8 cellular contexts compared by ENCODE assay signal in the genomic region with DNA sequence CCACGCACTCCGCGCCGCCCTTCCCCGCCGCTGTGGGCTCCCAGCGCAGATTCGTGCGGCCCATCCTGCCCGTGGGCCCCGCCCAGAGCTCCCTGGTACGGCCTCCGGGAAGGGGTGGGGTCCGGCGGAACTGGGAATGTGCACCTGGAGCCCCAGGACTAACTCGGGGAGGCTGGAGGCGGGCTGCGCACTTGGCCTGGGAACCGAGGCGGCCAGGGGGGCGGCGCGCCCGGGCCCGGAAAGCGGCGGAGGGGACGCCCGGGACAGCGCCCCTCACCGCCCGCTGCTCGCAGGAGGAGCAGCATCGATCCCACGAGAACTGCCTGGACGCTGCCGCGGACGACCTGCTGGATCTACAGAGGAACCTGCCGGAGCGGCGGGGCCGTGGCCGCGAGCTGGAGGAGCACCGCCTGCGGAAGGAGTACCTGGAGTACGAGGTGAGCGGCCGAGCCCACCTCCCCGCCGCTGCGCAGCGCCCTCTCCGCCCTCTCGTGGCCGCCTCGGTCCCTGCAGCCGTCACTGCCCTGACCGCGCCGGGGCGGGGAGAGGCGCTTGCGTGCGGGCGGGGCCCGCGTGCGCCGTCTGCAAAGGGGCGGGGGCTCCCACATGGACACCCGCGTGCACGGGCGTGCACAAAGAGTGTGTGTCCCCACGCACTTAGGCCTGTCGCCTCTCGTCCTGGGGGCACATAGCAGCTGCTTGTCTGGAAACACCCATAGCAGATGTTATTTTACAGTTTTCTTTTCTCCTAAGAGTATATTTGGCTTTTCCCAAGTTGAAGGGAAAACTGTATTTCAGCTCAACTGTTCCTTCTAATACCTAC. TPM values are rescaled to one million over a fixed set of nuclear protein-coding genes. Genes with fewer than 3 reads are reported as not detected.
DNase-seq lines count a peak whose midpoint lies in the region; ATAC-seq, FAIRE-seq and TF ChIP-seq lines count a peak whose summit lies in the region.

No MANE protein-coding gene starts in this region.

- dilution Hi-C loops in mammary epithelial cell (cut with HindIII; ENCODE audit: low sequenced_read_pairs), result no loop called here

- peak; percentile 82 for ATAC-seq in WTC11
- no peak for ATAC-seq in GM19328 (IDR thresholded peaks at IDR 0.05; ENCODE audit: unreplicated experiment)

- no peak; the same call in 1 of the 2 replicates for TF ChIP-seq POLR2A in H54 (IDR thresholded peaks at IDR 0.05; ENCODE audit: low read depth, low read length)

- no peaks in the 10 kb centered on the region for H4K20me1 ChIP-seq in mammary epithelial cell (ENCODE audit: insufficient read depth, low read length)

- no peak overlapping the region for H3K27ac Mint-ChIP-seq in WTC11

- peak overlapping the region; percentile 81 for H3K4me2 ChIP-seq in mammary epithelial cell (ENCODE audit: insufficient read depth, low read depth, low read length)

- CTCF ChIA-PET in WTC11 (lab: Charles Lee), result interaction anchor here (0.6 to 7.9 kb wide), 62 partner anchors 9 to 942 kb away, joined by 3 to 155 read pairs (median 6); a partner anchor contains a TSS
- CTCF ChIA-PET in mammary epithelial cell (lab: Charles Lee; ENCODE audit: low non-redundant PET), result interaction anchor here (0.6 to 1.7 kb wide), 9 partner anchors 16 to 160 kb away, joined by 3 to 18 read pairs (median 4); no protein-coding TSS in a partner anchor

- DNase-seq in DMS53 (lab: John Stamatoyannopoulos, UW), result peak; percentile 98
- peak; percentile 81 for DNase-seq in H54 (ENCODE audit: insufficient read length, low spot score)
- peak; percentile 87 for DNase-seq in NCI-H128 (lab: John Stamatoyannopoulos, UW; ENCODE audit: unreplicated experiment)
- DNase-seq in WTC11 (ENCODE audit: low spot score), result peak; percentile 89
- peak; percentile 89 for DNase-seq in mammary epithelial cell
- DNase-seq in iPS-NIHi11 (ENCODE audit: low spot score), result peak; percentile 93
- peak; percentile 83 for DNase-seq in small intestine

- H3K9ac ChIP-seq in mammary epithelial cell (ENCODE audit: insufficient read depth, low read length), result peak overlapping the region; percentile 30

- no peaks in the 10 kb centered on the region for H3K9me3 ChIP-seq in mammary epithelial cell (replicated peaks; ENCODE audit: insufficient read depth, low read length)
- no peaks in the 10 kb centered on the region for H3K9me3 ChIP-seq in small intestine (ENCODE audit: control insufficient read depth, low read depth)

- in situ Hi-C loops in mammary epithelial cell (cut with MboI; ENCODE audit: low sequenced_read_pairs in 2 of 2), result loop anchor here (5.0 to 10.0 kb wide), 4 partner anchors 47 to 117 kb away; no protein-coding TSS in a partner anchor

- H3K4me3 Mint-ChIP-seq in WTC11, result peak overlapping the region; percentile 65

- H3K79me2 ChIP-seq in mammary epithelial cell (ENCODE audit: insufficient read depth, low read length), result peaks cover 26% of the 10 kb centered on the region

- H3K36me3 ChIP-seq in mammary epithelial cell (ENCODE audit: insufficient read depth, low read length) (peaks cover 2% of the 10 kb centered on the region), small intestine (ENCODE audit: control insufficient read depth in 2 of 2, insufficient read depth in 2 of 2, low read length in 2 of 2) (peaks cover 5% of the 10 kb centered on the region in 2 donors)

- H3K27ac ChIP-seq in mammary epithelial cell (ENCODE audit: insufficient read depth, low read depth, low read length) (peak overlapping the region; percentile 73), small intestine (ENCODE audit: low read depth in 1 of 2, low read length in 1 of 2) (peak overlapping the region; percentile 94 to 95)

- peak overlapping the region; percentile 84 for H2AFZ ChIP-seq in mammary epithelial cell (ENCODE audit: low read depth, low read length)

- no peaks in the 10 kb centered on the region for H3K36me3 Mint-ChIP-seq in WTC11

- no TSS peak for BruUV-seq in mammary epithelial cell (replicated peaks; lab: Mats Ljungman, UMichigan)

- intact Hi-C loops in mammary epithelial cell (cut with micrococcal nuclease), result loop anchor here (1.0 to 5.0 kb wide), 6 partner anchors 42 to 157 kb away; no protein-coding TSS in a partner anchor

- WGBS in mammary epithelial cell (ENCODE audit: low coverage, missing lambda C conversion rate), result 0% methylated on average over 9 of the region's 79 CpGs
- WGBS in small intestine, 3 donors, result 8 to 16% (median 14%) methylated on average over 30 to 79 of the region's 79 CpGs

- peaks cover 22% of the 10 kb centered on the region for H3K27me3 Mint-ChIP-seq in WTC11 (ENCODE audit: low read depth)

- H3K4me1 ChIP-seq in mammary epithelial cell (ENCODE audit: insufficient read depth, low read length), result peaks cover 39% of the 10 kb centered on the region
- H3K4me1 ChIP-seq in small intestine (ENCODE audit: control insufficient read depth in 2 of 2, insufficient read depth in 1 of 2, low read depth in 1 of 2, low read length in 1 of 2), result no peaks in the 10 kb centered on the region

- peak; percentile 79 for TF ChIP-seq CTCF in WTC11 (IDR thresholded peaks at IDR 0.05)
- TF ChIP-seq CTCF in mammary epithelial cell (conservative IDR thresholded peaks at IDR 0.05 in 1 of 2, IDR thresholded peaks at IDR 0.05 in 1 of 2; ENCODE audit: extremely low read depth in 1 of 2, insufficient read depth in 1 of 2, low read depth in 1 of 2, low read length in 2 of 2), result peak; percentile 70 to 85

- H3K27me3 ChIP-seq in mammary epithelial cell (ENCODE audit: insufficient read depth, low read length) (no peaks in the 10 kb centered on the region), small intestine (ENCODE audit: control insufficient read depth in 2 of 2, insufficient read depth in 2 of 2, low read length in 2 of 2) (no peaks in the 10 kb centered on the region)

- H3K4me3 ChIP-seq in mammary epithelial cell (replicated peaks in 1 of 3; ENCODE audit: insufficient read depth in 1 of 3, low read depth in 2 of 3, low read length in 3 of 3), result peak overlapping the region; percentile 59 to 69 (median 65)
- H3K4me3 ChIP-seq in small intestine (ENCODE audit: low read depth in 1 of 2, low read length in 2 of 2), result peak overlapping the region; percentile 26 to 59

- POLR2A ChIA-PET in WTC11 (lab: Charles Lee), result interaction anchor here (0.9 to 1.0 kb wide), 3 partner anchors 55 to 119 kb away, joined by 3 to 5 read pairs (median 3); no protein-coding TSS in a partner anchor

- H3K4me1 Mint-ChIP-seq in WTC11, result peaks cover under 1% of the 10 kb centered on the region; the same call in 1 of the 2 replicates

- no peaks in the 10 kb centered on the region for H3K9me3 Mint-ChIP-seq in WTC11

- FAIRE-seq in H54 (lab: Jason Lieb, UNC) (no peak), small intestine (lab: Jason Lieb, UNC) (no peak)

TF ChIP-seq in WTC11, 78 proteins besides CTCF, POLR2A, EP300 and RAD21 (continues in another document):
- TF ChIP-seq, protein P1, sequence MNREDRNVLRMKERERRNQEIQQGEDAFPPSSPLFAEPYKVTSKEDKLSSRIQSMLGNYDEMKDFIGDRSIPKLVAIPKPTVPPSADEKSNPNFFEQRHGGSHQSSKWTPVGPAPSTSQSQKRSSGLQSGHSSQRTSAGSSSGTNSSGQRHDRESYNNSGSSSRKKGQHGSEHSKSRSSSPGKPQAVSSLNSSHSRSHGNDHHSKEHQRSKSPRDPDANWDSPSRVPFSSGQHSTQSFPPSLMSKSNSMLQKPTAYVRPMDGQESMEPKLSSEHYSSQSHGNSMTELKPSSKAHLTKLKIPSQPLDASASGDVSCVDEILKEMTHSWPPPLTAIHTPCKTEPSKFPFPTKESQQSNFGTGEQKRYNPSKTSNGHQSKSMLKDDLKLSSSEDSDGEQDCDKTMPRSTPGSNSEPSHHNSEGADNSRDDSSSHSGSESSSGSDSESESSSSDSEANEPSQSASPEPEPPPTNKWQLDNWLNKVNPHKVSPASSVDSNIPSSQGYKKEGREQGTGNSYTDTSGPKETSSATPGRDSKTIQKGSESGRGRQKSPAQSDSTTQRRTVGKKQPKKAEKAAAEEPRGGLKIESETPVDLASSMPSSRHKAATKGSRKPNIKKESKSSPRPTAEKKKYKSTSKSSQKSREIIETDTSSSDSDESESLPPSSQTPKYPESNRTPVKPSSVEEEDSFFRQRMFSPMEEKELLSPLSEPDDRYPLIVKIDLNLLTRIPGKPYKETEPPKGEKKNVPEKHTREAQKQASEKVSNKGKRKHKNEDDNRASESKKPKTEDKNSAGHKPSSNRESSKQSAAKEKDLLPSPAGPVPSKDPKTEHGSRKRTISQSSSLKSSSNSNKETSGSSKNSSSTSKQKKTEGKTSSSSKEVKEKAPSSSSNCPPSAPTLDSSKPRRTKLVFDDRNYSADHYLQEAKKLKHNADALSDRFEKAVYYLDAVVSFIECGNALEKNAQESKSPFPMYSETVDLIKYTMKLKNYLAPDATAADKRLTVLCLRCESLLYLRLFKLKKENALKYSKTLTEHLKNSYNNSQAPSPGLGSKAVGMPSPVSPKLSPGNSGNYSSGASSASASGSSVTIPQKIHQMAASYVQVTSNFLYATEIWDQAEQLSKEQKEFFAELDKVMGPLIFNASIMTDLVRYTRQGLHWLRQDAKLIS (CRISPR knock-in tag; IDR thresholded peaks at IDR 0.05; ENCODE audit: borderline replicate concordance), result no peak
- TF ChIP-seq, protein P2, sequence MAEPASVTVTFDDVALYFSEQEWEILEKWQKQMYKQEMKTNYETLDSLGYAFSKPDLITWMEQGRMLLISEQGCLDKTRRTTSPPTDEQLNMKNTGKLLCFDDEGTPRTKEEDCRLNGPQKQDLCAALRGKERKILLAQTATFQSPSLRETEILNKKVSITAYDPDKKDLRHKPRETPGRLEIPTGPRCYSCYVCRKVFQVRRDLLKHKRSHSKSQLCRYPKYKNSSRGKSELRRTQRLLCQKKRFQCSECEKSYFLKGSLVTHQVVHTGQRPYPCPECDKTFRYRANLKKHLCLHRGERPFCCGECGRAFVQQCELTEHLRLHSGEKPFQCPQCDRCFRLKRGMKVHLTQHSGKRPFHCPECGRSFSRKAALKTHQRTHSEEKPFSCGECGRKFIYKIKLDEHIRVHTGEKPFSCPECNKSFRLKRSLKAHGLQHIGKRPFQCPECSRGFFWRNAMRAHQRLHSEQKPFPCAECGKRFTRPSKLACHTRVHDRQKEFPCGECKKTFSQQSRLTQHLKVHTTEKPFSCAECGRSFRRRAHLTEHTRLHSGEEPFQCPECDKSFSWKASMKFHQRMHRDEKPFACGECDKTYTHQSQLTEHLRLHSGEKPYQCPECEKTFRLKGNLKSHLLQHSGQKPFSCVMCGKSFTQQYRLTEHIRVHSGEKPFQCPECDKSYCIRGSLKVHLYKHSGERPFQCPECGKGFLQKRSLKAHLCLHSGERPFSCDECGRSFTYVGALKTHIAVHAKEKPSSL (CRISPR knock-in tag; conservative IDR thresholded peaks at IDR 0.05), result no peak
- TF ChIP-seq MYBL2 (CRISPR knock-in tag; IDR thresholded peaks at IDR 0.05) (peak; percentile 63; the same call in 1 of the 2 replicates), ETV6 (CRISPR knock-in tag; IDR thresholded peaks at IDR 0.05) (peak; percentile 84; the same call in 1 of the 2 replicates), ZNF317 (CRISPR knock-in tag; IDR thresholded peaks at IDR 0.05; ENCODE audit: borderline replicate concordance, low read depth) (no peak)

RNA-seq across cellular contexts. Expression of a gene that starts 25.2 kb away (rescaled TPM):
- total RNA-seq in WTC11 (2021) (1.5 to 2.7 TPM (median 2.3 TPM) in 3 replicates), mammary epithelial cell (10 to 100 TPM; 23.8 to 28.6 TPM)
- polyA plus RNA-seq in mammary epithelial cell (12.8 TPM), small intestine (10 to 100 TPM; 24.7 to 39.2 (median 31.8) TPM)
- 33.5 TPM for polyA minus RNA-seq in mammary epithelial cell
